11 cellular contexts compared by ENCODE assay signal in the genomic region with DNA sequence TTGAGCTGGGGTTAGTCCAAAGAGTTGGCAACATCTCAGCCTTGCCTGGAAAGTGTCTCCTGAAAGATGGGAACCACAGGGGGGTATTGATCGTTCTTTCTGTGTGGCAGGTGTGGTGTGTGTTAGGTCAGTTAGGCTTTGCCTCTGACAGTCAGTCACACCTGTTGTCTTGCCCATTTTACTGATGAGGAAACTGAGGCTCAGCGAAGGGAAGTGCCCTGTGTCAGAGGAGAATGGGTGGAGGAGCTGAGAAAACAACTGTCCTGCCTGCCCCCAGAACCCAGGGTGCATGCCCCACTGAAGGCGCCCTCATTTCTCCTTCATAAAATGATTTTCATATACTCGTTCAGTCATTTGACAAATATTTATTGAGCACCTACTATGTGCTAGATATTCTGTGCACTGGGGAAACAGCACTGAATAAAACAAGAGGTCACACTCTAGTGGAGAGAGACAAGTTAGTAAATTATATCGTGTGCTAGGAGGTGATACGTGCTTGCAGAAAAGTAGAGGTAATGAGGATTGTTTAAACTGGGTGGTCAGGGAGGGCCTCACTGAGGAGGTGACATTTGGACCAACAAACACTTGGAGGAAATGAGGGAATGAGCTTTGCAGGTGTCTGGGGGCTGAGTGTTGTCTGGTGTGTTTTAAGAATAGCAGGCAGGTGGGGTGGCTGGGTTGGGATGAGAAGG. TPM values are rescaled to one million over a fixed set of nuclear protein-coding genes. Genes with fewer than 3 reads are reported as not detected.
DNase-seq lines count a peak whose midpoint lies in the region; ATAC-seq lines count a peak whose summit lies in the region.
"Had no signal": no experiment of that assay in that cellular context is flagged by ENCODE, and none has a peak within 500 bp of the region (broad histone marks: within the 10 kb centered on the region; RNA-seq: fewer than 3 reads in every experiment).

No MANE protein-coding gene starts in this region.

- intact Hi-C loops in activated CD4-positive, alpha-beta memory T cell treated with anti-CD3 and anti-CD28 coated beads for 36 hours (cut with micrococcal nuclease): loop anchor here (1.0 to 2.0 kb wide), 3 partner anchors 58 to 113 kb away; a partner anchor contains a TSS

- H3K27me3 ChIP-seq in iPS-15b (ENCODE audit: control insufficient read depth, insufficient read depth, low read length) (no peaks in the 10 kb centered on the region), subcutaneous abdominal adipose tissue (ENCODE audit: control insufficient read depth in 5 of 5, insufficient read depth in 4 of 5, low read length in 5 of 5) (peaks cover 5 to 33% (median 16%) of the 10 kb centered on the region in 5 donors)

- peak overlapping the region; percentile 86 for H3K4me3 ChIP-seq in iPS-15b (ENCODE audit: low read depth, low read length)
- H3K4me3 ChIP-seq in subcutaneous abdominal adipose tissue (ENCODE audit: low read depth in 1 of 5, low read length in 5 of 5): peak overlapping the region; percentile 57 to 90 (median 71)

- peaks cover 37% of the 10 kb centered on the region for H3K4me1 Mint-ChIP-seq in activated CD8-positive, alpha-beta memory T cell treated with anti-CD3 and anti-CD28 coated beads, Interleukin-2, amount 10 ng/mL, durations not matched to agents 7 days and 5 days
- peaks cover 53% of the 10 kb centered on the region for H3K4me1 Mint-ChIP-seq in activated CD4-positive, alpha-beta memory T cell treated with anti-CD3 and anti-CD28 coated beads for 36 hours (ENCODE audit: low read depth)

- H3K27ac Mint-ChIP-seq in activated CD8-positive, alpha-beta memory T cell treated with anti-CD3 and anti-CD28 coated beads, Interleukin-2, amount 10 ng/mL, durations not matched to agents 7 days and 5 days: peak overlapping the region; percentile 97
- H3K27ac Mint-ChIP-seq in activated CD4-positive, alpha-beta memory T cell treated with anti-CD3 and anti-CD28 coated beads for 36 hours: peak overlapping the region; percentile 99

- H3K27me3 Mint-ChIP-seq in activated CD8-positive, alpha-beta memory T cell treated with anti-CD3 and anti-CD28 coated beads, Interleukin-2, amount 10 ng/mL, durations not matched to agents 7 days and 5 days: peaks cover 4% of the 10 kb centered on the region
- H3K27me3 Mint-ChIP-seq in activated CD4-positive, alpha-beta memory T cell treated with anti-CD3 and anti-CD28 coated beads for 36 hours: no peaks in the 10 kb centered on the region

- peaks cover 15% of the 10 kb centered on the region for H3K36me3 ChIP-seq in iPS-15b (ENCODE audit: control insufficient read depth, insufficient read depth, low read length)
- peaks cover 3 to 42% (median 28%) of the 10 kb centered on the region in 5 donors for H3K36me3 ChIP-seq in subcutaneous abdominal adipose tissue (ENCODE audit: control insufficient read depth in 5 of 5, insufficient read depth in 5 of 5, low read length in 5 of 5)
- H3K36me3 ChIP-seq: prostate gland had no signal

- H3K9ac ChIP-seq in iPS-15b (ENCODE audit: low read depth, low read length) (no peak overlapping the region), subcutaneous abdominal adipose tissue (ENCODE audit: low read length in 5 of 5) (peak overlapping the region in 2 of 5 donors; percentile 73 to 85)

- no peak overlapping the region for H3K27ac ChIP-seq in subcutaneous abdominal adipose tissue (ENCODE audit: low read depth, low read length)
- H3K27ac ChIP-seq: prostate gland had no signal

- peaks cover 58% of the 10 kb centered on the region for H3K36me3 Mint-ChIP-seq in activated CD8-positive, alpha-beta memory T cell treated with anti-CD3 and anti-CD28 coated beads, Interleukin-2, amount 10 ng/mL, durations not matched to agents 7 days and 5 days
- peaks cover 63% of the 10 kb centered on the region for H3K36me3 Mint-ChIP-seq in activated CD4-positive, alpha-beta memory T cell treated with anti-CD3 and anti-CD28 coated beads for 36 hours

- H3K4me3 Mint-ChIP-seq in activated CD8-positive, alpha-beta memory T cell treated with anti-CD3 and anti-CD28 coated beads, Interleukin-2, amount 10 ng/mL, durations not matched to agents 7 days and 5 days: peak overlapping the region; percentile 97
- peak overlapping the region; percentile 98 for H3K4me3 Mint-ChIP-seq in activated CD4-positive, alpha-beta memory T cell treated with anti-CD3 and anti-CD28 coated beads for 36 hours

- H3K9me3 ChIP-seq in iPS-15b (ENCODE audit: control insufficient read depth, insufficient read depth, low read length): no peaks in the 10 kb centered on the region
- H3K9me3 ChIP-seq in subcutaneous abdominal adipose tissue (ENCODE audit: control insufficient read depth in 5 of 5, low read length in 5 of 5): no peaks in the 10 kb centered on the region
- H3K9me3 ChIP-seq: prostate gland had no signal

- POLR2A ChIA-PET in activated CD4-positive, alpha-beta memory T cell treated with anti-CD3 and anti-CD28 coated beads for 36 hours (lab: Charles Lee): no interaction called here

- ATAC-seq in activated CD8-positive, alpha-beta memory T cell treated with anti-CD3 and anti-CD28 coated beads, Interleukin-2, amount 10 ng/mL, durations not matched to agents 7 days and 5 days: no peak

- H3K4me1 ChIP-seq in iPS-15b (ENCODE audit: control insufficient read depth, insufficient read depth, low read length) (peaks cover 14% of the 10 kb centered on the region), subcutaneous abdominal adipose tissue (ENCODE audit: control insufficient read depth in 5 of 5, insufficient read depth in 5 of 5, low read length in 5 of 5) (peaks cover 0 to 38% (median 30%) of the 10 kb centered on the region in 5 donors)
- H3K4me1 ChIP-seq: prostate gland had no signal

- peaks cover under 1% of the 10 kb centered on the region for H3K9me3 Mint-ChIP-seq in activated CD8-positive, alpha-beta memory T cell treated with anti-CD3 and anti-CD28 coated beads, Interleukin-2, amount 10 ng/mL, durations not matched to agents 7 days and 5 days (ENCODE audit: low read depth)
- H3K9me3 Mint-ChIP-seq in activated CD4-positive, alpha-beta memory T cell treated with anti-CD3 and anti-CD28 coated beads for 36 hours: peaks cover 2% of the 10 kb centered on the region

- CTCF ChIA-PET in activated CD8-positive, alpha-beta memory T cell treated with anti-CD3 and anti-CD28 coated beads, Interleukin-2, amount 10 ng/mL, durations not matched to agents 7 days and 5 days (lab: Charles Lee): no interaction called here
- CTCF ChIA-PET in activated CD4-positive, alpha-beta memory T cell treated with anti-CD3 and anti-CD28 coated beads for 36 hours (lab: Charles Lee): no interaction called here

- no peak for DNase-seq in activated CD8-positive, alpha-beta memory T cell treated with anti-CD3 and anti-CD28 coated beads, Interleukin-2, amount 10 ng/mL, durations not matched to agents 7 days and 5 days
- DNase-seq in activated CD8-positive, alpha-beta memory T cell treated with anti-CD3 and anti-CD28 coated beads, Interleukin-2, amount 50 U/mL, for 4 hours: no peak
- DNase-seq in activated CD4-positive, alpha-beta memory T cell treated with anti-CD3 and anti-CD28 coated beads for 36 hours: no peak
- DNase-seq in DMS153 (lab: John Stamatoyannopoulos, UW): no peak
- no peak for DNase-seq in RKO (ENCODE audit: low spot score)
- no peak for DNase-seq in SIG-M5 (lab: John Stamatoyannopoulos, UW)
- DNase-seq: NCI-H526 treated with DMSO at 0.1 percent for 48 hours had no signal

RNA-seq across cellular contexts. Expression of a gene that starts 1.6 kb away (rescaled TPM):
- total RNA-seq in activated CD8-positive, alpha-beta memory T cell treated with anti-CD3 and anti-CD28 coated beads, Interleukin-2, amount 10 ng/mL, durations not matched to agents 7 days and 5 days: 100 to 1,000 TPM; 262 to 354 TPM
- total RNA-seq in activated CD4-positive, alpha-beta memory T cell treated with anti-CD3 and anti-CD28 coated beads for 36 hours: 100 to 1,000 TPM; 334 to 360 TPM

RNA-seq across cellular contexts. Expression of a gene that starts 13.1 kb away (rescaled TPM):
- total RNA-seq in activated CD8-positive, alpha-beta memory T cell treated with anti-CD3 and anti-CD28 coated beads, Interleukin-2, amount 10 ng/mL, durations not matched to agents 7 days and 5 days: 1 to 10 TPM; 1.1 to 1.9 TPM
- total RNA-seq in activated CD4-positive, alpha-beta memory T cell treated with anti-CD3 and anti-CD28 coated beads for 36 hours: under 1 TPM; 0.77 to 0.93 TPM
- total RNA-seq: activated CD8-positive, alpha-beta memory T cell treated with anti-CD3 and anti-CD28 coated beads for 36 hours; prostate gland had no signal

RNA-seq across cellular contexts. Expression of a gene that starts 17.5 kb away (rescaled TPM):
- under 1 TPM in 1 of 2 experiments, not detected in 1; 0.61 TPM for total RNA-seq in activated CD8-positive, alpha-beta memory T cell treated with anti-CD3 and anti-CD28 coated beads, Interleukin-2, amount 10 ng/mL, durations not matched to agents 7 days and 5 days
- 1 to 10 TPM; 2.3 to 2.8 TPM for total RNA-seq in activated CD4-positive, alpha-beta memory T cell treated with anti-CD3 and anti-CD28 coated beads for 36 hours
- total RNA-seq: activated CD8-positive, alpha-beta memory T cell treated with anti-CD3 and anti-CD28 coated beads for 36 hours had no signal

RNA-seq across cellular contexts. Expression of a gene that starts 21.3 kb away (rescaled TPM):
- not detected for total RNA-seq in activated CD8-positive, alpha-beta memory T cell treated with anti-CD3 and anti-CD28 coated beads, Interleukin-2, amount 10 ng/mL, durations not matched to agents 7 days and 5 days
- under 1 TPM; 0.50 to 0.51 TPM for total RNA-seq in activated CD4-positive, alpha-beta memory T cell treated with anti-CD3 and anti-CD28 coated beads for 36 hours
- total RNA-seq: activated CD8-positive, alpha-beta memory T cell treated with anti-CD3 and anti-CD28 coated beads for 36 hours had no signal

RNA-seq across cellular contexts. Expression of a gene that starts 40.5 kb away (rescaled TPM):
- not detected for total RNA-seq in activated CD8-positive, alpha-beta memory T cell treated with anti-CD3 and anti-CD28 coated beads, Interleukin-2, amount 10 ng/mL, durations not matched to agents 7 days and 5 days
- not detected for total RNA-seq in activated CD4-positive, alpha-beta memory T cell treated with anti-CD3 and anti-CD28 coated beads for 36 hours
- total RNA-seq: activated CD8-positive, alpha-beta memory T cell treated with anti-CD3 and anti-CD28 coated beads for 36 hours had no signal
